8 cellular contexts compared by ENCODE assay signal in genomic region chr6:41200901-41201783, GRCh38. TPM values are rescaled to one million over a fixed set of nuclear protein-coding genes. Genes with fewer than 3 reads are reported as not detected.
DNase-seq lines count a peak whose midpoint lies in the region; ATAC-seq and TF ChIP-seq lines count a peak whose summit lies in the region.

A gene with protein sequence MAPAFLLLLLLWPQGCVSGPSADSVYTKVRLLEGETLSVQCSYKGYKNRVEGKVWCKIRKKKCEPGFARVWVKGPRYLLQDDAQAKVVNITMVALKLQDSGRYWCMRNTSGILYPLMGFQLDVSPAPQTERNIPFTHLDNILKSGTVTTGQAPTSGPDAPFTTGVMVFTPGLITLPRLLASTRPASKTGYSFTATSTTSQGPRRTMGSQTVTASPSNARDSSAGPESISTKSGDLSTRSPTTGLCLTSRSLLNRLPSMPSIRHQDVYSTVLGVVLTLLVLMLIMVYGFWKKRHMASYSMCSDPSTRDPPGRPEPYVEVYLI (minus strand): TSS chr6:41201149. CDS start chr6:41201008, 141 bp downstream.

- WGBS in gastroesophageal sphincter (ENCODE audit: low coverage in 1 of 2), 2 donors = 83 to 91% methylated on average over 2 to 4 of the region's 12 CpGs

- DNase-seq in GM13977 (ENCODE audit: low spot score) (peak; percentile 28), HT-29 (ENCODE audit: low spot score) (peak; percentile 42), retina (no peak), NCI-H2196 treated with DMSO at 0.1 percent for 48 hours (lab: John Stamatoyannopoulos, UW; ENCODE audit: unreplicated experiment) (no peak), dorsolateral prefrontal cortex (no peak)
- DNase-seq in activated T-cell treated with anti-CD3 and anti-CD28 coated beads, Interleukin-2, amount 50 U/mL, for 4 hours = no peak

- H3K27ac ChIP-seq in mucosa of rectum (ENCODE audit: low read depth in 2 of 2, low read length in 2 of 2) = peak within 1 kb of the TSS; percentile 6 to 77
- H3K27ac ChIP-seq in gastroesophageal sphincter = no peak within 1 kb of the TSS
- peak within 1 kb of the TSS in 9 of 59 donors; percentile 14 to 73 (median 28) for H3K27ac ChIP-seq in dorsolateral prefrontal cortex

- TF ChIP-seq POLR2A in gastroesophageal sphincter (IDR thresholded peaks at IDR 0.05) = no peak

- H3K36me3 ChIP-seq in mucosa of rectum (ENCODE audit: control insufficient read depth in 2 of 2, insufficient read depth in 2 of 2, low read length in 2 of 2) = no peaks in the 10 kb centered on the region
- H3K36me3 ChIP-seq in gastroesophageal sphincter = no peaks in the 10 kb centered on the region

- TF ChIP-seq CTCF in GM13977 (IDR thresholded peaks at IDR 0.05; ENCODE audit: extremely low read depth, insufficient read depth, missing control alignments) (no peak), gastroesophageal sphincter (IDR thresholded peaks at IDR 0.05) (no peak), dorsolateral prefrontal cortex (IDR thresholded peaks at IDR 0.05 in 54 of 56, conservative IDR thresholded peaks at IDR 0.05 in 2 of 56; ENCODE audit: low read depth in 1 of 56, partially characterized antibody in 56 of 56) (no peak)

- H3K4me3 ChIP-seq in mucosa of rectum (ENCODE audit: low read length in 2 of 2) (peak within 1 kb of the TSS in 1 of 2 donors; percentile 49), gastroesophageal sphincter (no peak within 1 kb of the TSS), dorsolateral prefrontal cortex (no peak within 1 kb of the TSS)

- intact Hi-C loops in dorsolateral prefrontal cortex (cut with DNase I) = no loop called here

- in situ Hi-C loops in GM13977 (cut with MboI; ENCODE audit: low pct_unique_long_range_greater_than_20kb, low sequenced_read_pairs, unreplicated experiment) = no loop called here

- no peak within 1 kb of the TSS for H3K9ac ChIP-seq in mucosa of rectum (ENCODE audit: low read depth in 1 of 2, low read length in 2 of 2)

- H3K9me3 ChIP-seq in mucosa of rectum (ENCODE audit: control insufficient read depth in 2 of 2, low read length in 2 of 2) (no peaks in the 10 kb centered on the region), gastroesophageal sphincter (no peaks in the 10 kb centered on the region)

- H3K9me3 Mint-ChIP-seq in activated T-cell treated with anti-CD3 and anti-CD28 coated beads, Interleukin-2, amount 50 U/mL, for 4 hours = no peaks in the 10 kb centered on the region

- peak within 1 kb of the TSS; percentile 53 for H3K4me3 Mint-ChIP-seq in activated T-cell treated with anti-CD3 and anti-CD28 coated beads, Interleukin-2, amount 50 U/mL, for 4 hours

- peaks cover 8% of the 10 kb centered on the region for H3K36me3 Mint-ChIP-seq in activated T-cell treated with anti-CD3 and anti-CD28 coated beads, Interleukin-2, amount 50 U/mL, for 4 hours (ENCODE audit: insufficient read depth)

- peaks cover 0 to 4% of the 10 kb centered on the region in 2 donors for H3K27me3 ChIP-seq in mucosa of rectum (ENCODE audit: control insufficient read depth in 2 of 2, insufficient read depth in 2 of 2, low read length in 2 of 2)
- H3K27me3 ChIP-seq in gastroesophageal sphincter = peaks cover 17% of the 10 kb centered on the region
- H3K27me3 ChIP-seq in dorsolateral prefrontal cortex = peaks cover 0 to 12% (median 0%) of the 10 kb centered on the region in 45 donors

- H3K4me1 ChIP-seq in mucosa of rectum (ENCODE audit: control insufficient read depth in 2 of 2, insufficient read depth in 2 of 2, low read length in 2 of 2) (peaks cover 6 to 9% of the 10 kb centered on the region in 2 donors), gastroesophageal sphincter (no peaks in the 10 kb centered on the region)

- peaks cover 72% of the 10 kb centered on the region for H3K4me1 Mint-ChIP-seq in activated T-cell treated with anti-CD3 and anti-CD28 coated beads, Interleukin-2, amount 50 U/mL, for 4 hours (ENCODE audit: low read depth)

- no peaks in the 10 kb centered on the region for H3K27me3 Mint-ChIP-seq in activated T-cell treated with anti-CD3 and anti-CD28 coated beads, Interleukin-2, amount 50 U/mL, for 4 hours (ENCODE audit: low read depth)

- ATAC-seq in activated T-cell treated with anti-CD3 and anti-CD28 coated beads, Interleukin-2, amount 50 U/mL, for 4 hours = peak; percentile 18 to 33
- ATAC-seq in gastroesophageal sphincter = no peak

- no peak for TF ChIP-seq EP300 in gastroesophageal sphincter (IDR thresholded peaks at IDR 0.05)

RNA-seq across cellular contexts. Expression of the gene that starts here (rescaled TPM):
- 3.1 and 3.3 TPM in 2 replicates for total RNA-seq in HT-29 (2014; rRNA removed; shearing (Covaris generic))
- total RNA-seq in activated T-cell treated with anti-CD3 and anti-CD28 coated beads, Interleukin-2, amount 50 U/mL, for 4 hours = 1 to 10 TPM in 1 of 3 donors, under 1 TPM in 2; 0.82 to 1.9 (median 0.91) TPM
- total RNA-seq in gastroesophageal sphincter (under 1 TPM in 1 of 4 donors, not detected in 3; 0.27 TPM), dorsolateral prefrontal cortex (under 1 TPM in 17 of 120 experiments, not detected in 103; 0.13 to 0.97 (median 0.20) TPM)

Comparison
In these comparisons a context has a peak if more than half of its experiments do, and no peak if none do; other contexts are left out.
1. DNase-seq: peak in GM13977 (single experiment) and HT-29 (single experiment); none in activated T-cell treated with anti-CD3 and anti-CD28 coated beads, Interleukin-2, amount 50 U/mL, for 4 hours (single experiment), retina (single experiment), NCI-H2196 treated with DMSO at 0.1 percent for 48 hours (single experiment) and dorsolateral prefrontal cortex (0 of 10).
2. H3K27ac ChIP-seq: peak in mucosa of rectum (2 of 2); none in gastroesophageal sphincter (0 of 4).